ENCODE assay signal across 1 cellular context in the genomic region with DNA sequence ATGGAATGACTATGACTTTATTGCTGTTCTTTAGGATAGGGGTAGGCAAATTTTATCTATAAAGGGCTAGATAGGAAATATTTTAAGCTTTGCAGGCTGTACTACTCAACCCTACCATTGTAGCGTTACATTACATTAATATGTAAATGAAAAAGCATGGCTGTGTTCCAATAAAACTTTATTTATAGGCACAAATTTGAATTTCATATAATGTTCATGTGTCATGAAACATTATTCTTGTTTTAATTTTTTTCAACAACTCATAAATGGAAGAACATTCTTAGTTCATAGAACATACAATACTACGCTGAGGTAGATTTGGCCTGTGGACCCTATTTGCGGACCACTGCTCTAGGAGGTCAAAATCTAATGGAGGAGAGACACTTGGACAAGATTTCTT.
TF ChIP-seq lines count a peak whose summit lies in the region.

No MANE protein-coding gene starts in this region.

TF ChIP-seq in K562, 482 proteins besides CTCF, POLR2A, EP300 and RAD21 (continued from another document):
- TF ChIP-seq, protein P1, sequence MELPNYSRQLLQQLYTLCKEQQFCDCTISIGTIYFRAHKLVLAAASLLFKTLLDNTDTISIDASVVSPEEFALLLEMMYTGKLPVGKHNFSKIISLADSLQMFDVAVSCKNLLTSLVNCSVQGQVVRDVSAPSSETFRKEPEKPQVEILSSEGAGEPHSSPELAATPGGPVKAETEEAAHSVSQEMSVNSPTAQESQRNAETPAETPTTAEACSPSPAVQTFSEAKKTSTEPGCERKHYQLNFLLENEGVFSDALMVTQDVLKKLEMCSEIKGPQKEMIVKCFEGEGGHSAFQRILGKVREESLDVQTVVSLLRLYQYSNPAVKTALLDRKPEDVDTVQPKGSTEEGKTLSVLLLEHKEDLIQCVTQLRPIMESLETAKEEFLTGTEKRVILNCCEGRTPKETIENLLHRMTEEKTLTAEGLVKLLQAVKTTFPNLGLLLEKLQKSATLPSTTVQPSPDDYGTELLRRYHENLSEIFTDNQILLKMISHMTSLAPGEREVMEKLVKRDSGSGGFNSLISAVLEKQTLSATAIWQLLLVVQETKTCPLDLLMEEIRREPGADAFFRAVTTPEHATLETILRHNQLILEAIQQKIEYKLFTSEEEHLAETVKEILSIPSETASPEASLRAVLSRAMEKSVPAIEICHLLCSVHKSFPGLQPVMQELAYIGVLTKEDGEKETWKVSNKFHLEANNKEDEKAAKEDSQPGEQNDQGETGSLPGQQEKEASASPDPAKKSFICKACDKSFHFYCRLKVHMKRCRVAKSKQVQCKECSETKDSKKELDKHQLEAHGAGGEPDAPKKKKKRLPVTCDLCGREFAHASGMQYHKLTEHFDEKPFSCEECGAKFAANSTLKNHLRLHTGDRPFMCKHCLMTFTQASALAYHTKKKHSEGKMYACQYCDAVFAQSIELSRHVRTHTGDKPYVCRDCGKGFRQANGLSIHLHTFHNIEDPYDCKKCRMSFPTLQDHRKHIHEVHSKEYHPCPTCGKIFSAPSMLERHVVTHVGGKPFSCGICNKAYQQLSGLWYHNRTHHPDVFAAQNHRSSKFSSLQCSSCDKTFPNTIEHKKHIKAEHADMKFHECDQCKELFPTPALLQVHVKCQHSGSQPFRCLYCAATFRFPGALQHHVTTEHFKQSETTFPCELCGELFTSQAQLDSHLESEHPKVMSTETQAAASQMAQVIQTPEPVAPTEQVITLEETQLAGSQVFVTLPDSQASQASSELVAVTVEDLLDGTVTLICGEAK (IDR thresholded peaks at IDR 0.05), result peak; percentile 86
- TF ChIP-seq, protein P1 (CRISPR knock-in tag; IDR thresholded peaks at IDR 0.05), result peak; percentile 52
- TF ChIP-seq CBFA2T3 (IDR thresholded peaks at IDR 0.05) (no peak), RBM22 (IDR thresholded peaks at IDR 0.05; ENCODE audit: low read depth, low read length, poor library complexity, severe bottlenecking) (no peak)
TF ChIP-seq in K562: peak in this region for 1.
